In the genomic region with DNA sequence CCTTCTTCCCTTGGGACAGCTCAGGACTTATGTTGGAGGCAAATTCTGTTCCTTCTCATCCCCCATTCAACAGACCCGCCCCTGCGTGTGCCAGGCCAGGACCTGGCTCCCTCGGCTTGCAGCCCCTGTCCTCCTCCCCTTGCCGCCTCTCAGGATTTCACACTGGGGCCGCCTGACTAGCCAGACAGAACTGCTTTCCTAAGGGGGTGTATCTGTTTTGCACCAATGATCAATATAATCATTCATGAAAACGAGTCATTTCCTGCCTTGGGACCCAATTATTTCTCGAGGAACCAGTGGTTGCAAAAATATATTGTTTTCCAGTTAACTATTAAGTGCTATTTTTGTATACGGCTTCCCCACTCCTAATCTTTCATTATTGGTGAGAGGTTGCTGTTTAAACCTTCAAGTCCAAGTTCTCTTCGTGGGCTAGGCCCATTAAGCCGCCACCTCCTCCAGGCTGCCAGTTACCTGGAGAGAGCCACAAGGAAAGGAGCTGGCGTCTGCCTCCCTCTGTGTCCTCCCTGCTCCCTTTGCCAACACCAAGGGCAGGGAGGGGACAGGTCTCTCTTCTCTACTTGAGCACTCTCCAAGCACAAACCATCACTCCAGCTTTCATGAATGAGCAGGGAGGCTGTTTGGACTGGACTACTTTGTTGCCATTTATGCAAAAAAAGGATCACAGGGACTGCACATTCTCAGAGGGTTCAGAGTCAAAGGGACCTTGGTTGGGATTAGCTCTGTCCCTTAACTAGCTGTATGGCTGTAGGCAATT, we compare ENCODE assay signal across 11 cellular contexts. TPM values are rescaled to one million over a fixed set of nuclear protein-coding genes. Genes with fewer than 3 reads are reported as not detected.
DNase-seq lines count a peak whose midpoint lies in the region; ATAC-seq lines count a peak whose summit lies in the region.
"Had no signal": no experiment of that assay in that cellular context is flagged by ENCODE, and none has a peak within 500 bp of the region (broad histone marks: within the 10 kb centered on the region; RNA-seq: fewer than 3 reads in every experiment).

No MANE protein-coding gene starts in this region.

- no peak for ATAC-seq in activated naive CD4-positive, alpha-beta T cell treated with anti-CD3 and anti-CD28 coated beads, Interleukin-2, amount 50 U/mL, for 72 hours
- no peak for ATAC-seq in stimulated activated naive B cell treated with anti-CD40 and anti-IgM and Interleukin-4, amounts not matched to agents 10 μg/mL and 1 μg/mL and 100 μg/mL, for 72 hours (replicated peaks)

- no peak for DNase-seq in activated naive CD4-positive, alpha-beta T cell treated with anti-CD3 and anti-CD28 coated beads, Interleukin-2, amount 50 U/mL, for 72 hours (ENCODE audit: low spot score in 2 of 2)
- DNase-seq in activated naive CD4-positive, alpha-beta T cell treated with anti-CD3 and anti-CD28 coated beads, Interleukin-2, amount 50 U/mL, for 16 hours, result no peak
- DNase-seq in NCI-H2029 treated with DMSO at 0.1 percent for 48 hours (lab: John Stamatoyannopoulos, UW), result peak; percentile 18
- DNase-seq in epithelial cell of prostate (ENCODE audit: low read depth, low spot score), result no peak
- DNase-seq in stimulated activated naive B cell treated with anti-CD40 and anti-IgM and Interleukin-4, amounts not matched to agents 10 μg/mL and 1 μg/mL and 100 μg/mL, for 72 hours, result no peak
- no peak for DNase-seq in foreskin melanocyte
- DNase-seq in NCI-H446 (lab: John Stamatoyannopoulos, UW), result no peak
- DNase-seq in NCI-H345 treated with DMSO at 0.1 percent for 48 hours (lab: John Stamatoyannopoulos, UW; ENCODE audit: unreplicated experiment), result no peak

- peak overlapping the region; percentile 1 to 45 for H3K27ac Mint-ChIP-seq in activated naive CD4-positive, alpha-beta T cell treated with anti-CD3 and anti-CD28 coated beads, Interleukin-2, amount 50 U/mL, for 72 hours
- peak overlapping the region; percentile 65 for H3K27ac Mint-ChIP-seq in stimulated activated naive B cell treated with anti-CD40 and anti-IgM and Interleukin-4, amounts not matched to agents 10 μg/mL and 1 μg/mL and 100 μg/mL, for 72 hours
- H3K27ac Mint-ChIP-seq: memory B cell had no signal

- H3K36me3 Mint-ChIP-seq in activated naive CD4-positive, alpha-beta T cell treated with anti-CD3 and anti-CD28 coated beads, Interleukin-2, amount 50 U/mL, for 72 hours, result no peaks in the 10 kb centered on the region
- peaks cover 22 to 40% of the 10 kb centered on the region in 2 donors for H3K36me3 Mint-ChIP-seq in stimulated activated naive B cell treated with anti-CD40 and anti-IgM and Interleukin-4, amounts not matched to agents 10 μg/mL and 1 μg/mL and 100 μg/mL, for 72 hours

- no peaks in the 10 kb centered on the region for H3K9me3 Mint-ChIP-seq in activated naive CD4-positive, alpha-beta T cell treated with anti-CD3 and anti-CD28 coated beads, Interleukin-2, amount 50 U/mL, for 72 hours
- H3K9me3 Mint-ChIP-seq in stimulated activated naive B cell treated with anti-CD40 and anti-IgM and Interleukin-4, amounts not matched to agents 10 μg/mL and 1 μg/mL and 100 μg/mL, for 72 hours, result no peaks in the 10 kb centered on the region
- H3K9me3 Mint-ChIP-seq: memory B cell had no signal

- peak overlapping the region; percentile 37 to 47 for H3K4me3 Mint-ChIP-seq in stimulated activated naive B cell treated with anti-CD40 and anti-IgM and Interleukin-4, amounts not matched to agents 10 μg/mL and 1 μg/mL and 100 μg/mL, for 72 hours
- H3K4me3 Mint-ChIP-seq: memory B cell had no signal

- no peaks in the 10 kb centered on the region for H3K27me3 Mint-ChIP-seq in stimulated activated naive B cell treated with anti-CD40 and anti-IgM and Interleukin-4, amounts not matched to agents 10 μg/mL and 1 μg/mL and 100 μg/mL, for 72 hours
- H3K27me3 Mint-ChIP-seq: memory B cell had no signal

- H3K27ac ChIP-seq in epithelial cell of prostate, result peak overlapping the region; percentile 98
- H3K27ac ChIP-seq: SK-N-MC, VCaP had no signal

- peaks cover 48 to 74% of the 10 kb centered on the region in 2 donors for H3K4me1 Mint-ChIP-seq in stimulated activated naive B cell treated with anti-CD40 and anti-IgM and Interleukin-4, amounts not matched to agents 10 μg/mL and 1 μg/mL and 100 μg/mL, for 72 hours

RNA-seq across cellular contexts. Expression of gene DCAKD, which starts 8.9 kb away (rescaled TPM):
- total RNA-seq in activated naive CD4-positive, alpha-beta T cell treated with anti-CD3 and anti-CD28 coated beads, Interleukin-2, amount 50 U/mL, for 72 hours, result 10 to 100 TPM; 38.9 to 93.4 TPM

RNA-seq across cellular contexts. Expression of gene NMT1, which starts 18.6 kb away (rescaled TPM):
- 100 to 1,000 TPM; 130 to 270 TPM for total RNA-seq in activated naive CD4-positive, alpha-beta T cell treated with anti-CD3 and anti-CD28 coated beads, Interleukin-2, amount 50 U/mL, for 72 hours
